Comparison of ENCODE assay signal across 11 cellular contexts in genomic region chr17:40564883-40565744, GRCh38. TPM values are rescaled to one million over a fixed set of nuclear protein-coding genes. Genes with fewer than 3 reads are reported as not detected.
DNase-seq lines count a peak whose midpoint lies in the region; ATAC-seq and TF ChIP-seq lines count a peak whose summit lies in the region.
"Had no signal": no experiment of that assay in that cellular context is flagged by ENCODE, and none has a peak within 500 bp of the region (broad histone marks: within the 10 kb centered on the region; RNA-seq: fewer than 3 reads in every experiment).

CCR7 (minus strand) TSS chr17:40565472; CDS start chr17:40565409, 63 bp downstream.

- peaks cover 9% of the 10 kb centered on the region for H3K9me3 ChIP-seq in Caco-2

- H3K27ac Mint-ChIP-seq in Calu3 (ENCODE audit: unreplicated experiment) (no peak within 1 kb of the TSS), Caco-2 (ENCODE audit: unreplicated experiment) (no peak within 1 kb of the TSS)

- H3K27me3 Mint-ChIP-seq in Calu3 (ENCODE audit: unreplicated experiment) (peaks cover 93% of the 10 kb centered on the region), Caco-2 (ENCODE audit: insufficient read depth, unreplicated experiment) (peaks cover 9% of the 10 kb centered on the region)

- H3K9me3 Mint-ChIP-seq in Calu3 (ENCODE audit: low read depth, unreplicated experiment) (peaks cover 2% of the 10 kb centered on the region), Caco-2 (ENCODE audit: unreplicated experiment) (no peaks in the 10 kb centered on the region)

- peak; percentile 90 for TF ChIP-seq POLR2A in Raji (IDR thresholded peaks at IDR 0.05; ENCODE audit: insufficient read depth, low read depth, low read length)

- H3K36me3 ChIP-seq in Caco-2 (ENCODE audit: control insufficient read depth, insufficient read depth, low read length), result no peaks in the 10 kb centered on the region

- no peak for ATAC-seq in GM18519 (IDR thresholded peaks at IDR 0.05; ENCODE audit: low FRiP score, unreplicated experiment)
- no peak for ATAC-seq in HG03108 (IDR thresholded peaks at IDR 0.05; ENCODE audit: unreplicated experiment)
- ATAC-seq in HG02870 (IDR thresholded peaks at IDR 0.05; ENCODE audit: unreplicated experiment), result no peak

- no peaks in the 10 kb centered on the region; the same call in 1 of the 2 replicates for H3K27me3 ChIP-seq in Caco-2 (replicated peaks; ENCODE audit: control insufficient read depth, insufficient read depth, low read length)

- no TSS peak for BruUV-seq in Calu3 (replicated peaks; lab: Mats Ljungman, UMichigan)
- BruUV-seq in Caco-2 (replicated peaks; lab: Mats Ljungman, UMichigan), result no TSS peak

- TF ChIP-seq CTCF in Calu3 (IDR thresholded peaks at IDR 0.05; ENCODE audit: unreplicated experiment) (no peak), Caco-2 (IDR thresholded peaks at IDR 0.05; ENCODE audit: insufficient read depth in 1 of 2, low read depth in 1 of 2, low read length in 1 of 2, severe bottlenecking in 1 of 2, unreplicated experiment in 1 of 2) (no peak)

- peaks cover 11% of the 10 kb centered on the region for H3K4me1 Mint-ChIP-seq in Calu3 (ENCODE audit: low read depth, unreplicated experiment)
- H3K4me1 Mint-ChIP-seq in Caco-2 (ENCODE audit: low read depth, unreplicated experiment), result peaks cover 6% of the 10 kb centered on the region

- DNase-seq in Calu3, result peak; percentile 43
- peak; percentile 76 to 84 for DNase-seq in activated T-helper 1 cell treated with anti-CD3 and anti-CD28 coated beads, Interleukin-2, amount 50 U/mL, for 16 hours (ENCODE audit: low read depth in 1 of 2, low spot score in 1 of 2)
- DNase-seq in Caco-2, result no peak
- DNase-seq: anterior cingulate cortex, COR-L47 had no signal

- peaks cover 6% of the 10 kb centered on the region; the same call in 1 of the 2 replicates for H3K4me1 ChIP-seq in Caco-2

- POLR2A ChIA-PET in Caco-2 (lab: Charles Lee), result no interaction called here

- H3K4me3 ChIP-seq in skin epidermis (peak within 1 kb of the TSS in 6 of 7 experiments; percentile 5 to 34 (median 16)), Caco-2 (ENCODE audit: low read depth, low read length) (no peak within 1 kb of the TSS)

- H3K36me3 Mint-ChIP-seq in Calu3 (ENCODE audit: insufficient read depth, unreplicated experiment) (no peaks in the 10 kb centered on the region), Caco-2 (ENCODE audit: insufficient read depth, unreplicated experiment) (no peaks in the 10 kb centered on the region)

- H3K27ac ChIP-seq in skin epidermis, result peak within 1 kb of the TSS in 8 of 21 experiments; percentile 6 to 89 (median 76)

- intact Hi-C loops in Calu3 (cut with micrococcal nuclease; ENCODE audit: unreplicated experiment), result no loop called here
- intact Hi-C loops in Caco-2 (cut with micrococcal nuclease; ENCODE audit: unreplicated experiment), result loop anchor here (5.0 kb wide), 1 partner anchor 78 kb away; no protein-coding TSS in a partner anchor

- CTCF ChIA-PET in Calu3 (lab: Charles Lee) (interaction anchor here (0.6 to 68.2 kb wide), 17 partner anchors 10 to 795 kb away, joined by 3 to 4142 read pairs (median 5); partner anchors contain the start of gene IGFBP4), Caco-2 (lab: Charles Lee) (no interaction called here)

- no peak within 1 kb of the TSS for H3K4me3 Mint-ChIP-seq in Calu3 (ENCODE audit: low read depth, unreplicated experiment)
- H3K4me3 Mint-ChIP-seq in Caco-2 (ENCODE audit: unreplicated experiment), result no peak within 1 kb of the TSS

RNA-seq across cellular contexts. Expression of gene CCR7, which starts in this region (rescaled TPM):
- not detected in 2 replicates for total RNA-seq in Calu3 (2022)
- total RNA-seq in Caco-2 (2022), result not detected in 2 replicates
- total RNA-seq: kidney epithelial cell had no signal

Comparison
In these comparisons a context has a peak if more than half of its experiments do, and no peak if none do; other contexts are left out.
1. Peak in DNase-seq in Calu3; RNA of the gene not detected or under 1 TPM.
2. DNase-seq: peak in activated T-helper 1 cell treated with anti-CD3 and anti-CD28 coated beads, Interleukin-2, amount 50 U/mL, for 16 hours (2 of 2); none in Caco-2 (0 of 2).